15 cellular contexts compared by ENCODE assay signal in genomic region chr11:81030186-81030585, GRCh38.
"Had no signal": no experiment of that assay in that cellular context is flagged by ENCODE, and none has a peak within 500 bp of the region (broad histone marks: within the 10 kb centered on the region; RNA-seq: fewer than 3 reads in every experiment).

No MANE protein-coding gene starts in this region.

- H3K27me3 ChIP-seq: esophagus muscularis mucosa, ovary, stomach, testis, upper lobe of left lung had no signal

- ATAC-seq: activated T-helper 17 cell treated with anti-CD3 and anti-CD28 coated beads, Interleukin-2, amount 50 U/mL, for 72 hours; mucosa of descending colon; naive thymus-derived CD4-positive, alpha-beta T cell had no signal

- DNase-seq: activated CD4-positive, alpha-beta T cell treated with anti-CD3 and anti-CD28 coated beads, Interleukin-2, amount 10 ng/mL, durations not matched to agents 7 days and 5 days; activated CD8-positive, alpha-beta memory T cell treated with anti-CD3 and anti-CD28 coated beads for 24 hours; activated naive CD4-positive, alpha-beta T cell treated with Interleukin-2 at 50 U/mL for 16 hours; aorta; endodermal cell; mucosa of descending colon; naive thymus-derived CD4-positive, alpha-beta T cell; ovary; stimulated activated CD4-positive, alpha-beta T cell treated with anti-CD3 and anti-CD28 coated beads, Interleukin-1b, Interleukin-23, amount 100 ng/mL, for 48 hours; stomach; SW 1271; testis; upper lobe of left lung had no signal

- H3K4me1 ChIP-seq: esophagus muscularis mucosa, stomach, testis, upper lobe of left lung had no signal

- H3K9me3 ChIP-seq: mucosa of descending colon, ovary, testis had no signal

- H3K4me3 ChIP-seq: esophagus muscularis mucosa, mucosa of descending colon, ovary, stomach, testis, upper lobe of left lung had no signal

- H3K36me3 ChIP-seq: esophagus muscularis mucosa, ovary, stomach, upper lobe of left lung had no signal

- H3K27ac ChIP-seq: esophagus muscularis mucosa, ovary, stomach, testis, upper lobe of left lung had no signal
